ENCODE assay signal across 8 cellular contexts in the genomic region with DNA sequence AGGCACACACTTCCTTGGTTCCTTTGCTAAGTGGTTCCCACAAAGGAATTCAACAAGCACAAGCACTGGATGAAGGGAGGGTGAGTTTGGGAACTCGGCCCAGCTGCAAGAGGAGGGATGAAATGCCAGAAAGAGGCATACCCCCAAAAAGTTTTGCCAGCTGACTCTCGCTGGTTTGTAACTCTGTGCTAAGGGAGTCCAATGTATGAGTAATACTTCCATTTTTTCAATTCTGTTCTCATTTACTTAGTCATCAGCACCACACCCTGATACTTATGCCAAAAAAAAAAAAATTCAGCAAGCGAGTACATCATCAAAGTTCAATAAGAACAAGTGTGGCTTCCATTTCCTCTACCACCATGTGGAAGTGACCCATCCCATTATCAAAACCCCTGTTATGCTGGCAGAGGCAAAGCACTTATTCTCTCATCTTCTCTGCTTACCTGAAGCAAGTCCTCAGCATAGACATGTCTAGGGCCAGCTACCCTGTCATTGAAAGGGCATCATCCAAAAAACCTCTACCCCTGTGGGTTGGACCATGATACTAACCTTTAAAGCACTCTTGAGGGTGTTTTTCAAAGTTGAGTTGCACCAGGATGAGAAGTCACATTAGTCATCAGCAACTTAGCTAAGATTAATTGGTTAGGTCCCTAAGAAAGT. TPM values are rescaled to one million over a fixed set of nuclear protein-coding genes. Genes with fewer than 3 reads are reported as not detected.
DNase-seq lines count a peak whose midpoint lies in the region; ATAC-seq and TF ChIP-seq lines count a peak whose summit lies in the region.

No MANE protein-coding gene starts in this region.

- H3K9me3 ChIP-seq in ascending aorta: no peaks in the 10 kb centered on the region
- no peaks in the 10 kb centered on the region for H3K9me3 ChIP-seq in lung (ENCODE audit: control insufficient read depth in 2 of 2, insufficient read depth in 1 of 2, low read length in 1 of 2)

- H3K36me3 ChIP-seq in ascending aorta: no peaks in the 10 kb centered on the region
- no peaks in the 10 kb centered on the region for H3K36me3 ChIP-seq in lung (ENCODE audit: control insufficient read depth in 2 of 2, insufficient read depth in 2 of 2, low read length in 2 of 2)

- peak overlapping the region; percentile 57 to 65 for H3K27ac ChIP-seq in ascending aorta
- H3K27ac ChIP-seq in lung (ENCODE audit: low read depth in 1 of 2, low read length in 1 of 2): peak overlapping the region; percentile 65 to 66

- H3K27me3 ChIP-seq in ascending aorta (no peaks in the 10 kb centered on the region), lung (ENCODE audit: control insufficient read depth, insufficient read depth) (no peaks in the 10 kb centered on the region)

- intact Hi-C loops in ascending aorta (cut with DNase I): no loop called here

- TF ChIP-seq CTCF in AG09319 (IDR thresholded peaks at IDR 0.05; ENCODE audit: low read depth, low read length) (no peak), ascending aorta (IDR thresholded peaks at IDR 0.05) (no peak), lung (IDR thresholded peaks at IDR 0.05; ENCODE audit: control extremely low read depth, extremely low read depth) (no peak)

- WGBS in lung, 2 donors: 49 to 79% methylated on average over 3 of the region's 3 CpGs

- H3K4me3 ChIP-seq in ascending aorta (no peak overlapping the region), lung (no peak overlapping the region)

- DNase-seq in AG09319 (ENCODE audit: extremely low read depth, low read depth) (peak; percentile 70), LHCN-M2 (ENCODE audit: low read depth) (peak; percentile 97), ascending aorta (ENCODE audit: low spot score in 2 of 2) (peak in 1 of 2 donors; percentile 80), lung (ENCODE audit: low spot score) (no peak), NAMALWA (ENCODE audit: low spot score) (no peak), cerebellar cortex (ENCODE audit: low spot score) (no peak)
- DNase-seq in effector CD4-positive, alpha-beta T cell: no peak

- ATAC-seq in lung (ENCODE audit: insufficient read depth, low FRiP score): peak; percentile 67
- no peak for ATAC-seq in GM21390 (IDR thresholded peaks at IDR 0.05; ENCODE audit: unreplicated experiment)

- H3K4me1 ChIP-seq in ascending aorta: peaks cover 0 to 24% of the 10 kb centered on the region in 2 donors
- H3K4me1 ChIP-seq in lung (ENCODE audit: control insufficient read depth in 2 of 2, insufficient read depth in 2 of 2, low read length in 2 of 2): peaks cover 0 to 9% of the 10 kb centered on the region in 2 donors

RNA-seq across cellular contexts. Expression of a gene that starts 6.9 kb away (rescaled TPM):
- 209 and 221 TPM in 2 replicates for total RNA-seq in LHCN-M2 (2014; rRNA removed)
- 28.1 TPM for polyA plus RNA-seq in LHCN-M2 (2012)
- total RNA-seq in ascending aorta: 10.9 TPM
- total RNA-seq in lung: 10 to 100 TPM; 54.4 to 62.5 TPM
- polyA plus RNA-seq in lung: 10 to 100 TPM in 1 of 2 donors, 1 to 10 TPM in 1; 7.3 to 16.0 TPM

Comparison
In these comparisons a context has a peak if more than half of its experiments do, and no peak if none do; other contexts are left out.
1. DNase-seq: peak in AG09319 (single experiment) and LHCN-M2 (single experiment); none in lung (single experiment), NAMALWA (single experiment), effector CD4-positive, alpha-beta T cell (single experiment) and cerebellar cortex (single experiment).